In genomic region chr5:79235222-79235577, GRCh38 we compare ENCODE assay signal across 8 cellular contexts. TPM values are rescaled to one million over a fixed set of nuclear protein-coding genes. Genes with fewer than 3 reads are reported as not detected.
A peak's percentile ranks its signal among the peaks of the same experiment; 100 is the strongest.
DNase-seq lines count a peak whose midpoint lies in the region; ATAC-seq and TF ChIP-seq lines count a peak whose summit lies in the region.

No MANE protein-coding gene starts in this region.

- peak overlapping the region; percentile 47 for H3K9ac ChIP-seq in iPS-18a (ENCODE audit: low read length)
- peak overlapping the region; percentile 1 to 79 (median 70) for H3K9ac ChIP-seq in subcutaneous abdominal adipose tissue (ENCODE audit: low read length in 5 of 5)

- peak overlapping the region; percentile 98 for H3K27ac Mint-ChIP-seq in activated T-helper 17 cell treated with anti-CD3 and anti-CD28 coated beads, Interleukin-2, amount 50 U/mL, for 72 hours

- H3K4me3 ChIP-seq in GM12865 (ENCODE audit: low read depth, low read length), result peak overlapping the region; percentile 92
- H3K4me3 ChIP-seq in iPS-18a (ENCODE audit: low read length), result peak overlapping the region; percentile 96
- peak overlapping the region; percentile 65 to 96 (median 84) for H3K4me3 ChIP-seq in subcutaneous abdominal adipose tissue (ENCODE audit: low read depth in 1 of 5, low read length in 5 of 5)

- peak; percentile 21 for ATAC-seq in HG02981 (IDR thresholded peaks at IDR 0.05; ENCODE audit: unreplicated experiment)
- peak; percentile 55 for ATAC-seq in activated T-helper 17 cell treated with anti-CD3 and anti-CD28 coated beads, Interleukin-2, amount 50 U/mL, for 72 hours (replicated peaks)
- ATAC-seq in HG03432 (IDR thresholded peaks at IDR 0.05; ENCODE audit: unreplicated experiment), result no peak

- no peaks in the 10 kb centered on the region for H3K27me3 Mint-ChIP-seq in activated T-helper 17 cell treated with anti-CD3 and anti-CD28 coated beads, Interleukin-2, amount 50 U/mL, for 72 hours

- H3K27ac ChIP-seq in iPS-18a (ENCODE audit: low read length) (no peak overlapping the region), subcutaneous abdominal adipose tissue (ENCODE audit: low read depth, low read length) (peak overlapping the region; percentile 65)

- no peak for TF ChIP-seq CTCF in GM12865 (IDR thresholded peaks at IDR 0.05; ENCODE audit: insufficient read depth, low read depth, low read length, missing control alignments)

- H3K36me3 ChIP-seq in iPS-18a (ENCODE audit: control insufficient read depth, low read depth, low read length), result no peaks in the 10 kb centered on the region
- no peaks in the 10 kb centered on the region for H3K36me3 ChIP-seq in subcutaneous abdominal adipose tissue (ENCODE audit: control insufficient read depth in 5 of 5, insufficient read depth in 5 of 5, low read length in 5 of 5)

- DNase-seq in GM12865 (ENCODE audit: low read depth) (peak; percentile 67), NCI-H1694 treated with DMSO at 0.1 percent for 48 hours (lab: John Stamatoyannopoulos, UW) (no peak)
- DNase-seq in activated effector memory CD4-positive, alpha-beta T cell treated with anti-CD3 and anti-CD28 coated beads, Interleukin-2, amount 50 U/mL, for 16 hours, result no peak

- H3K36me3 Mint-ChIP-seq in activated T-helper 17 cell treated with anti-CD3 and anti-CD28 coated beads, Interleukin-2, amount 50 U/mL, for 72 hours (ENCODE audit: low read depth), result peaks cover 17% of the 10 kb centered on the region

- H3K9me3 ChIP-seq in iPS-18a (ENCODE audit: control insufficient read depth, low read depth, low read length) (no peaks in the 10 kb centered on the region), subcutaneous abdominal adipose tissue (ENCODE audit: control insufficient read depth in 5 of 5, low read length in 5 of 5) (no peaks in the 10 kb centered on the region)

- H3K4me3 Mint-ChIP-seq in activated T-helper 17 cell treated with anti-CD3 and anti-CD28 coated beads, Interleukin-2, amount 50 U/mL, for 72 hours, result peak overlapping the region; percentile 86

- peaks cover 28% of the 10 kb centered on the region for H3K27me3 ChIP-seq in iPS-18a (ENCODE audit: control insufficient read depth, insufficient read depth, low read length)
- H3K27me3 ChIP-seq in subcutaneous abdominal adipose tissue (ENCODE audit: control insufficient read depth in 5 of 5, insufficient read depth in 4 of 5, low read length in 5 of 5), result no peaks in the 10 kb centered on the region

- H3K9me3 Mint-ChIP-seq in activated T-helper 17 cell treated with anti-CD3 and anti-CD28 coated beads, Interleukin-2, amount 50 U/mL, for 72 hours, result no peaks in the 10 kb centered on the region

- H3K4me1 Mint-ChIP-seq in activated T-helper 17 cell treated with anti-CD3 and anti-CD28 coated beads, Interleukin-2, amount 50 U/mL, for 72 hours, result no peaks in the 10 kb centered on the region

- H3K4me1 ChIP-seq in iPS-18a (ENCODE audit: control insufficient read depth, low read depth, low read length) (peaks cover 9% of the 10 kb centered on the region), subcutaneous abdominal adipose tissue (ENCODE audit: control insufficient read depth in 5 of 5, insufficient read depth in 5 of 5, low read length in 5 of 5) (peaks cover 0 to 30% (median 28%) of the 10 kb centered on the region in 5 donors)

RNA-seq across cellular contexts. Expression of gene JMY, which starts 0.7 kb away (rescaled TPM):
- total RNA-seq in activated T-helper 17 cell treated with anti-CD3 and anti-CD28 coated beads, Interleukin-2, amount 50 U/mL, for 72 hours, result 10 to 100 TPM; 11.2 to 13.9 TPM
